8 cellular contexts compared by ENCODE assay signal in genomic region chr12:110282956-110283817, GRCh38. TPM values are rescaled to one million over a fixed set of nuclear protein-coding genes. Genes with fewer than 3 reads are reported as not detected.
DNase-seq lines count a peak whose midpoint lies in the region; ATAC-seq, FAIRE-seq and TF ChIP-seq lines count a peak whose summit lies in the region.

No MANE protein-coding gene starts in this region.

- TF ChIP-seq EP300 in HepG2 (IDR thresholded peaks at IDR 0.05; ENCODE audit: low read depth in 2 of 2, low read length in 2 of 2) (no peak), HepG2 (CRISPR knock-in tag; IDR thresholded peaks at IDR 0.05; ENCODE audit: borderline replicate concordance) (no peak)

- no peaks in the 10 kb centered on the region for H3K27me3 Mint-ChIP-seq in activated naive CD8-positive, alpha-beta T cell

- 13% methylated on average over 7 of the region's 7 CpGs for WGBS in HepG2 (ENCODE audit: low lambda C conversion rate)

- peaks cover 42% of the 10 kb centered on the region for H3K4me1 ChIP-seq in cardiac muscle cell (ENCODE audit: low read depth)
- H3K4me1 ChIP-seq in HepG2 (ENCODE audit: insufficient read depth, low read length): peaks cover 80% of the 10 kb centered on the region
- H3K4me1 ChIP-seq in uterus: peaks cover 0 to 3% of the 10 kb centered on the region in 2 donors

- TF ChIP-seq POLR2A in HepG2 (IDR thresholded peaks at IDR 0.05; ENCODE audit: insufficient read depth in 1 of 2, low read depth in 2 of 2, low read length in 2 of 2): peak in 1 of 2 experiments; percentile 43; a peak in 1 of 4 replicates
- no peak for TF ChIP-seq POLR2A in uterus (IDR thresholded peaks at IDR 0.05)

- no peaks in the 10 kb centered on the region for H3K9me3 Mint-ChIP-seq in activated naive CD8-positive, alpha-beta T cell (ENCODE audit: low read depth)

- peak overlapping the region; percentile 99 for H3K27ac ChIP-seq in cardiac muscle cell
- peak overlapping the region; percentile 15 for H3K27ac ChIP-seq in HepG2 (ENCODE audit: extremely low read length, insufficient read depth, low read length)
- H3K27ac ChIP-seq in uterus: peak overlapping the region; percentile 5 to 92

- ATAC-seq in Right ventricle myocardium inferior (no peak), HepG2 (no peak), HG03175 (IDR thresholded peaks at IDR 0.05; ENCODE audit: unreplicated experiment) (no peak), HG03520 (IDR thresholded peaks at IDR 0.05; ENCODE audit: unreplicated experiment) (no peak)

- peak overlapping the region; percentile 94 for H3K9ac ChIP-seq in HepG2 (ENCODE audit: insufficient read depth, low read depth, low read length)

- CTCF ChIA-PET in HepG2 (lab: Yijun Ruan, JAX; ENCODE audit: low intra/inter-chr PET ratio, low total read pairs): no interaction called here

- H3K27me3 ChIP-seq in cardiac muscle cell (no peaks in the 10 kb centered on the region), HepG2 (ENCODE audit: control insufficient read depth in 1 of 2, insufficient read depth in 2 of 2, low read length in 2 of 2) (no peaks in the 10 kb centered on the region), uterus (no peaks in the 10 kb centered on the region)

- TSS peak; percentile 46 for BruUV-seq in HepG2 (replicated peaks; lab: Mats Ljungman, UMichigan)

- H3K36me3 ChIP-seq in cardiac muscle cell: peaks cover 13% of the 10 kb centered on the region
- peaks cover 2 to 27% of the 10 kb centered on the region in 2 experiments; a peak in 3 of 5 replicates for H3K36me3 ChIP-seq in HepG2 (replicated peaks in 1 of 2; ENCODE audit: control insufficient read depth in 1 of 2, insufficient read depth in 2 of 2, low read length in 2 of 2)
- H3K36me3 ChIP-seq in uterus: no peaks in the 10 kb centered on the region

- H3K9me3 ChIP-seq in cardiac muscle cell (ENCODE audit: low read depth): no peaks in the 10 kb centered on the region
- H3K9me3 ChIP-seq in HepG2 (ENCODE audit: low read length): no peaks in the 10 kb centered on the region
- H3K9me3 ChIP-seq in uterus: no peaks in the 10 kb centered on the region

- peaks cover 42% of the 10 kb centered on the region for H4K20me1 ChIP-seq in HepG2 (ENCODE audit: insufficient read depth, low read length)

- no peak for DNase-seq in cardiac muscle cell (ENCODE audit: low read depth in 1 of 2, low spot score in 1 of 2)
- DNase-seq in Right ventricle myocardium inferior (ENCODE audit: missing footprints): no peak
- DNase-seq in HepG2 (ENCODE audit: low spot score): no peak
- no peak for DNase-seq in uterus
- no peak for DNase-seq in NCI-H526 (lab: John Stamatoyannopoulos, UW)

- no peak for FAIRE-seq in HepG2 (lab: Jason Lieb, UNC)

- H3K4me2 ChIP-seq in HepG2 (ENCODE audit: low read depth, low read length): peak overlapping the region; percentile 91

- no peak for TF ChIP-seq RAD21 in HepG2 (CRISPR knock-in tag; IDR thresholded peaks at IDR 0.05)

- H3K27ac Mint-ChIP-seq in activated naive CD8-positive, alpha-beta T cell: peak overlapping the region; percentile 98

- peaks cover 20% of the 10 kb centered on the region for H3K36me3 Mint-ChIP-seq in activated naive CD8-positive, alpha-beta T cell

- H3K4me1 Mint-ChIP-seq in activated naive CD8-positive, alpha-beta T cell (ENCODE audit: low read depth): peaks cover 67% of the 10 kb centered on the region

- no peak overlapping the region for H2AFZ ChIP-seq in HepG2 (ENCODE audit: low read length)

- H3K4me3 ChIP-seq in cardiac muscle cell (peak overlapping the region; percentile 80), HepG2 (replicated peaks in 1 of 3; ENCODE audit: insufficient read depth in 1 of 3, low read depth in 2 of 3, low read length in 3 of 3) (peak overlapping the region; percentile 73 to 88 (median 73); a peak in 5 of 6 replicates), uterus (peak overlapping the region; percentile 60 to 81)

- TF ChIP-seq CTCF in cardiac muscle cell (IDR thresholded peaks at IDR 0.05; ENCODE audit: low read depth, low read length) (no peak), HepG2 (CRISPR knock-in tag; IDR thresholded peaks at IDR 0.05) (no peak), uterus (IDR thresholded peaks at IDR 0.05) (no peak)

- H3K4me3 Mint-ChIP-seq in activated naive CD8-positive, alpha-beta T cell: peak overlapping the region; percentile 98

- intact Hi-C loops in Right ventricle myocardium inferior (cut with DNase I) (loop anchor here (10.0 kb wide), 1 partner anchor 178 kb away; no protein-coding TSS in a partner anchor), HepG2 (cut with micrococcal nuclease; ENCODE audit: unreplicated experiment) (loop anchor here (2.0 to 5.0 kb wide), 2 partner anchors 36 to 181 kb away; no protein-coding TSS in a partner anchor), uterus (cut with DNase I; ENCODE audit: low total_unique reads) (no loop called here)

- POLR2A ChIA-PET in HepG2 (lab: Yijun Ruan, JAX): interaction anchor here (1.2 to 5.5 kb wide), 3 partner anchors 11 to 35 kb away, joined by 6 to 77 read pairs (median 16); no protein-coding TSS in a partner anchor

- in situ Hi-C loops in HepG2 (cut with HindIII; ENCODE audit: extremely low pct_ligation_motif_present, low pct_unique_long_range_greater_than_20kb): no loop called here

- peaks cover 63% of the 10 kb centered on the region for H3K79me2 ChIP-seq in HepG2 (ENCODE audit: insufficient read depth, low read length)

TF ChIP-seq in HepG2, 621 proteins besides CTCF, POLR2A, EP300 and RAD21:
- TF ChIP-seq SRF (IDR thresholded peaks at IDR 0.05; ENCODE audit: low read depth, low read length) (0 out of 2 replicates have a peak, but pooled peaks have one; percentile 53), RBFOX2 (IDR thresholded peaks at IDR 0.05; ENCODE audit: low read depth, low read length) (0 out of 2 replicates have a peak, but pooled peaks have one; percentile 1), ZNF414 (CRISPR knock-in tag; IDR thresholded peaks at IDR 0.05) (no peak), CREB1 (IDR thresholded peaks at IDR 0.05) (0 out of 2 replicates have a peak, but pooled peaks have one; percentile 41), CREB1 (CRISPR knock-in tag; IDR thresholded peaks at IDR 0.05) (no peak), TERF1 (CRISPR knock-in tag; IDR thresholded peaks at IDR 0.05) (no peak)
TF ChIP-seq in HepG2: peak in this region for 3.

RNA-seq across cellular contexts. Expression of gene ATP2A2, which starts 2.1 kb away (rescaled TPM):
- total RNA-seq in cardiac muscle cell (297 and 328 TPM in 2 replicates), Right ventricle myocardium inferior (3,009 TPM), HepG2 (2016; rRNA removed; fragmentation: Illumina TruSeq; extraction: Trizol) (79.2 and 85.5 TPM in 2 replicates), uterus (100 to 1,000 TPM in 2 of 4 donors, 10 to 100 TPM in 2; 61.5 to 173 (median 97.9) TPM)
- polyA plus RNA-seq in cardiac muscle cell (300 and 400 TPM in 2 replicates), HepG2 (2011; rRNA removed) (35.4 and 40.8 TPM in 2 replicates)
- total RNA-seq in HepG2 (2016; cell fraction: cytosol; rRNA removed; fragmentation: Illumina TruSeq; extraction: Trizol; ENCODE audit: low read depth): 16.6 and 18.3 TPM in 2 replicates
- total RNA-seq in HepG2 (2016; cell fraction: insoluble cytoplasmic fraction; rRNA removed; fragmentation: Illumina TruSeq; extraction: Trizol): 64.3 and 88.8 TPM in 2 replicates
- total RNA-seq in HepG2 (2016; cell fraction: membrane; rRNA removed; fragmentation: Illumina TruSeq; extraction: Trizol): 50.1 and 58.3 TPM in 2 replicates
- total RNA-seq in HepG2 (2016; cell fraction: nucleus; rRNA removed; fragmentation: Illumina TruSeq; extraction: Trizol): 162 and 186 TPM in 2 replicates
- 19.8 and 24.8 TPM in 2 replicates for polyA plus RNA-seq in HepG2 (2011; cell fraction: cytosol; rRNA removed)
- 106 and 112 TPM in 2 replicates for polyA plus RNA-seq in HepG2 (2011; cell fraction: nucleus; rRNA removed)
- 95.4 and 109 TPM in 2 replicates for polyA plus RNA-seq in HepG2 (2012)
- 7.7 and 8.0 TPM in 2 replicates for polyA plus RNA-seq in HepG2 (2016; cell fraction: cytosol; fragmentation: Illumina TruSeq; extraction: Trizol; ENCODE audit: low read depth)
- 52.2 and 68.9 TPM in 2 replicates for polyA plus RNA-seq in HepG2 (2016; cell fraction: insoluble cytoplasmic fraction; fragmentation: Illumina TruSeq; extraction: Trizol; ENCODE audit: low read depth)
- 23.7 and 31.5 TPM in 2 replicates for polyA plus RNA-seq in HepG2 (2016; cell fraction: membrane; fragmentation: Illumina TruSeq; extraction: Trizol; ENCODE audit: low read depth)
- polyA plus RNA-seq in HepG2 (2016; cell fraction: nucleus; fragmentation: Illumina TruSeq; extraction: Trizol; ENCODE audit: insufficient read depth, low read depth): 193 and 199 TPM in 2 replicates
- 88.2 and 101 TPM in 2 replicates for polyA minus RNA-seq in HepG2 (2011; rRNA and poly(A)+ RNA removed; ENCODE audit: low replicate concordance)
- 63.9 and 75.1 TPM in 2 replicates for polyA minus RNA-seq in HepG2 (2011; cell fraction: cytosol; rRNA and poly(A)+ RNA removed)
- polyA minus RNA-seq in HepG2 (2011; cell fraction: nucleus; rRNA and poly(A)+ RNA removed): 126 and 131 TPM in 2 replicates

Comparison
In these comparisons a context has a peak if more than half of its experiments do, and no peak if none do; other contexts are left out.
1. H3K27ac ChIP-seq: peak in every context shown above with its lines; median percentile 99 in cardiac muscle cell; 48 in uterus; 15 in HepG2.